Comparison of ENCODE assay signal across 1 cellular context in genomic region chr4:155526452-155527169, GRCh38.
TF ChIP-seq lines count a peak whose summit lies in the region.

No MANE protein-coding gene starts in this region.

TF ChIP-seq in WTC11, 78 proteins besides CTCF, POLR2A, EP300 and RAD21 (continued from another document):
- TF ChIP-seq AFF4 (CRISPR knock-in tag; IDR thresholded peaks at IDR 0.05; ENCODE audit: borderline replicate concordance) = no peak
- TF ChIP-seq CBFB (CRISPR knock-in tag; IDR thresholded peaks at IDR 0.05; ENCODE audit: low read depth) = no peak
